34 cellular contexts compared by ENCODE assay signal in genomic region chr9:75289332-75289731, GRCh38.
DNase-seq lines count a peak whose midpoint lies in the region; ATAC-seq, FAIRE-seq and TF ChIP-seq lines count a peak whose summit lies in the region.
"Had no signal": no experiment of that assay in that cellular context is flagged by ENCODE, and none has a peak within 500 bp of the region (broad histone marks: within the 10 kb centered on the region; RNA-seq: fewer than 3 reads in every experiment).

No MANE protein-coding gene starts in this region.

- no peak overlapping the region for H3K14ac ChIP-seq in IMR-90 (replicated peaks; ENCODE audit: low read depth, low read length)

- POLR2A ChIA-PET in HepG2 (lab: Yijun Ruan, JAX) (no interaction called here), A549 (lab: Yijun Ruan, JAX) (no interaction called here), IMR-90 (lab: Charles Lee; ENCODE audit: unreplicated experiment) (no interaction called here), K562 (lab: Yijun Ruan, JAX) (no interaction called here)

- H4K20me1 ChIP-seq in HepG2 (ENCODE audit: insufficient read depth, low read length): no peaks in the 10 kb centered on the region
- no peaks in the 10 kb centered on the region for H4K20me1 ChIP-seq in IMR-90 (ENCODE audit: insufficient read depth, low read length)
- no peaks in the 10 kb centered on the region for H4K20me1 ChIP-seq in K562 (replicated peaks; ENCODE audit: control insufficient read depth, insufficient read depth, low read length)
- H4K20me1 ChIP-seq: BLaER1; BLaER1 treated with 17β-estradiol and CSF1 and Interleukin-3, amounts not matched to agents 10 nM and 100 nM had no signal

- FAIRE-seq in HepG2 (lab: Jason Lieb, UNC) (no peak), A549 (lab: Jason Lieb, UNC) (no peak), K562 (lab: Jason Lieb, UNC) (no peak)
- FAIRE-seq: A204.1, D721Med had no signal

- no peaks in the 10 kb centered on the region for H3K79me1 ChIP-seq in IMR-90 (ENCODE audit: low read depth in 1 of 2, low read length in 2 of 2)

- H2BK5ac ChIP-seq in IMR-90 (ENCODE audit: low read depth, low read length, poor library complexity, severe bottlenecking): no peak overlapping the region

- H3K9me1 ChIP-seq in IMR-90 (ENCODE audit: insufficient read depth, low read length) (no peaks in the 10 kb centered on the region), K562 (ENCODE audit: control insufficient read depth, insufficient read depth, low read length) (no peaks in the 10 kb centered on the region)

- H3K9me3 ChIP-seq in HepG2 (ENCODE audit: low read length): no peaks in the 10 kb centered on the region
- no peaks in the 10 kb centered on the region for H3K9me3 ChIP-seq in right lobe of liver
- H3K9me3 ChIP-seq in A549: no peaks in the 10 kb centered on the region
- no peaks in the 10 kb centered on the region for H3K9me3 ChIP-seq in IMR-90 (ENCODE audit: control insufficient read depth, insufficient read depth, low read length)
- no peaks in the 10 kb centered on the region for H3K9me3 ChIP-seq in K562 (replicated peaks; ENCODE audit: control insufficient read depth, insufficient read depth, low read depth, low read length)
- H3K9me3 ChIP-seq: BE2C, Caco-2 had no signal

- H3K9ac ChIP-seq in HepG2 (ENCODE audit: insufficient read depth, low read depth, low read length) (no peak overlapping the region), IMR-90 (ENCODE audit: low read depth, low read length) (no peak overlapping the region), K562 (ENCODE audit: insufficient read depth in 1 of 2, low read depth in 2 of 2, low read length in 2 of 2) (no peak overlapping the region)
- H3K9ac ChIP-seq: BLaER1; BLaER1 treated with 17β-estradiol and CSF1 and Interleukin-3, amounts not matched to agents 10 nM and 100 nM had no signal

- H3K4ac ChIP-seq in IMR-90 (ENCODE audit: low read depth, low read length): no peak overlapping the region

- H3K56ac ChIP-seq in IMR-90 (ENCODE audit: extremely low read depth, insufficient read depth, low read length): no peak overlapping the region

- no peak for TF ChIP-seq EP300 in HepG2 (IDR thresholded peaks at IDR 0.05; ENCODE audit: low read depth in 2 of 2, low read length in 2 of 2)
- no peak for TF ChIP-seq EP300 in HepG2 (CRISPR knock-in tag; IDR thresholded peaks at IDR 0.05; ENCODE audit: borderline replicate concordance)
- TF ChIP-seq EP300 in A549 (IDR thresholded peaks at IDR 0.05): no peak
- no peak for TF ChIP-seq EP300 in K562 (IDR thresholded peaks at IDR 0.05; ENCODE audit: low read length)

- no peak overlapping the region for H3K18ac ChIP-seq in IMR-90 (ENCODE audit: low read depth, low read length)

- H2BK20ac ChIP-seq in IMR-90 (ENCODE audit: low read depth, low read length): no peak overlapping the region

- H3K4me3 ChIP-seq in HepG2 (replicated peaks in 1 of 3; ENCODE audit: insufficient read depth in 1 of 3, low read depth in 2 of 3, low read length in 3 of 3) (no peak overlapping the region), right lobe of liver (no peak overlapping the region), A549 (no peak overlapping the region), IMR-90 (ENCODE audit: insufficient read depth, low read depth, low read length) (no peak overlapping the region), K562 (no peak overlapping the region)
- H3K4me3 ChIP-seq: BLaER1; BLaER1 treated with 17β-estradiol and CSF1 and Interleukin-3, amounts not matched to agents 10 nM and 100 nM had no signal

- DNase-seq in HepG2 (ENCODE audit: low spot score): no peak
- DNase-seq in right lobe of liver: no peak
- DNase-seq in A549 (ENCODE audit: low read depth in 1 of 2, low spot score in 1 of 2): no peak
- no peak for DNase-seq in IMR-90
- no peak for DNase-seq in K562 (ENCODE audit: extremely low read depth in 1 of 4, low spot score in 3 of 4)
- DNase-seq in posterior cingulate gyrus: no peak
- DNase-seq: 8988T; ACHN; AML-193; BE2C; C1 segment of cervical spinal cord; Caco-2; Calu3; CD4-positive, alpha-beta memory T cell; CD4-positive, alpha-beta T cell; CD4-positive, CD25-positive, alpha-beta regulatory T cell; CD8-positive, alpha-beta memory T cell; CD8-positive, alpha-beta T cell; COR-L47; DMS 273 treated with DMSO at 0.1 percent for 48 hours; DMS153; DMS53; DMS79; DMS79 treated with DMSO at 0.1 percent for 48 hours; DND-41; EL had no signal

- no peaks in the 10 kb centered on the region for H3K27me3 ChIP-seq in HepG2 (ENCODE audit: control insufficient read depth in 1 of 2, insufficient read depth in 2 of 2, low read length in 2 of 2)
- no peaks in the 10 kb centered on the region for H3K27me3 ChIP-seq in right lobe of liver
- H3K27me3 ChIP-seq in IMR-90 (ENCODE audit: control insufficient read depth, insufficient read depth, low read length): no peaks in the 10 kb centered on the region
- H3K27me3 ChIP-seq in K562 (ENCODE audit: control insufficient read depth in 2 of 2, insufficient read depth in 2 of 2, low read length in 2 of 2): no peaks in the 10 kb centered on the region
- H3K27me3 ChIP-seq: BE2C; BLaER1; BLaER1 treated with 17β-estradiol and CSF1 and Interleukin-3, amounts not matched to agents 10 nM and 100 nM had no signal

- no peak overlapping the region for H2AK9ac ChIP-seq in IMR-90 (replicated peaks; ENCODE audit: low read depth, low read length, poor library complexity)

- H4K8ac ChIP-seq in IMR-90 (ENCODE audit: low read depth in 2 of 2, low read length in 2 of 2): no peak overlapping the region

- BruUV-seq in HepG2 (replicated peaks; lab: Mats Ljungman, UMichigan) (no TSS peak), IMR-90 (replicated peaks; lab: Mats Ljungman, UMichigan) (no TSS peak), K562 (replicated peaks; lab: Mats Ljungman, UMichigan) (no TSS peak)

- dilution Hi-C loops in IMR-90 (cut with HindIII; ENCODE audit: low sequenced_read_pairs, unreplicated experiment): no loop called here

- no peaks in the 10 kb centered on the region for H3K36me3 ChIP-seq in HepG2 (replicated peaks in 1 of 2; ENCODE audit: control insufficient read depth in 1 of 2, insufficient read depth in 2 of 2, low read length in 2 of 2)
- no peaks in the 10 kb centered on the region for H3K36me3 ChIP-seq in right lobe of liver
- no peaks in the 10 kb centered on the region for H3K36me3 ChIP-seq in IMR-90 (ENCODE audit: control insufficient read depth, insufficient read depth, low read length)
- H3K36me3 ChIP-seq in K562 (ENCODE audit: control insufficient read depth, insufficient read depth, low read length): no peaks in the 10 kb centered on the region
- H3K36me3 ChIP-seq: BE2C; BLaER1; BLaER1 treated with 17β-estradiol and CSF1 and Interleukin-3, amounts not matched to agents 10 nM and 100 nM had no signal

- CTCF ChIA-PET in HepG2 (lab: Yijun Ruan, JAX; ENCODE audit: low intra/inter-chr PET ratio, low total read pairs) (no interaction called here), A549 (lab: Yijun Ruan, JAX) (no interaction called here), IMR-90 (lab: Yijun Ruan, JAX) (no interaction called here), K562 (lab: Yijun Ruan, JAX; ENCODE audit: low intra/inter-chr PET ratio) (no interaction called here)

- TF ChIP-seq RAD21 in HepG2 (CRISPR knock-in tag; IDR thresholded peaks at IDR 0.05) (no peak), A549 (conservative IDR thresholded peaks at IDR 0.05 in 1 of 2, IDR thresholded peaks at IDR 0.05 in 1 of 2) (no peak), IMR-90 (IDR thresholded peaks at IDR 0.05; ENCODE audit: low read length) (no peak), K562 (CRISPR knock-in tag; conservative IDR thresholded peaks at IDR 0.05 in 1 of 2, IDR thresholded peaks at IDR 0.05 in 1 of 2) (no peak)

- no peak for ATAC-seq in HepG2
- no peak for ATAC-seq in right lobe of liver
- ATAC-seq in A549: no peak
- ATAC-seq in IMR-90 (ENCODE audit: low read depth): no peak
- no peak for ATAC-seq in K562
- ATAC-seq in HG02571 (IDR thresholded peaks at IDR 0.05; ENCODE audit: unreplicated experiment): no peak
- ATAC-seq in esophagus mucosa: no peak
- ATAC-seq: CD8-positive, alpha-beta T cell had no signal

- intact Hi-C loops in HepG2 (cut with micrococcal nuclease; ENCODE audit: unreplicated experiment): no loop called here
- intact Hi-C loops in right lobe of liver (cut with DNase I): no loop called here
- intact Hi-C loops in IMR-90 (cut with micrococcal nuclease): no loop called here
- intact Hi-C loops in K562 (cut with micrococcal nuclease): no loop called here
- intact Hi-C loops in posterior cingulate gyrus (cut with DNase I): no loop called here

- no peaks in the 10 kb centered on the region for H3K4me1 ChIP-seq in HepG2 (ENCODE audit: insufficient read depth, low read length)
- no peaks in the 10 kb centered on the region for H3K4me1 ChIP-seq in right lobe of liver
- no peaks in the 10 kb centered on the region for H3K4me1 ChIP-seq in A549
- H3K4me1 ChIP-seq in IMR-90 (ENCODE audit: control insufficient read depth, insufficient read depth, low read length): no peaks in the 10 kb centered on the region
- H3K4me1 ChIP-seq in K562 (replicated peaks in 1 of 2; ENCODE audit: control insufficient read depth in 2 of 2, insufficient read depth in 2 of 2, low read length in 2 of 2): no peaks in the 10 kb centered on the region
- H3K4me1 ChIP-seq: BE2C; BLaER1; BLaER1 treated with 17β-estradiol and CSF1 and Interleukin-3, amounts not matched to agents 10 nM and 100 nM; Caco-2 had no signal

- no peak overlapping the region for H2BK15ac ChIP-seq in IMR-90 (ENCODE audit: low read depth, low read length)

- H2AFZ ChIP-seq in HepG2 (ENCODE audit: low read length) (no peak overlapping the region), IMR-90 (replicated peaks; ENCODE audit: low read length, poor library complexity) (no peak overlapping the region), K562 (ENCODE audit: low read depth, low read length) (no peak overlapping the region)

- in situ Hi-C loops in HepG2 (cut with HindIII; ENCODE audit: extremely low pct_ligation_motif_present, low pct_unique_long_range_greater_than_20kb) (loop anchor here (25.0 kb wide), 1 partner anchor 548 kb away; no protein-coding TSS in a partner anchor), IMR-90 (cut with MboI; ENCODE audit: low sequenced_read_pairs) (no loop called here), K562 (cut with MboI) (no loop called here)

- TF ChIP-seq CTCF in HepG2 (CRISPR knock-in tag; IDR thresholded peaks at IDR 0.05): no peak
- TF ChIP-seq CTCF in right lobe of liver (IDR thresholded peaks at IDR 0.05): no peak
- no peak for TF ChIP-seq CTCF in A549 (IDR thresholded peaks at IDR 0.05)
- TF ChIP-seq CTCF in IMR-90 (conservative IDR thresholded peaks at IDR 0.05; ENCODE audit: low read depth, low read length): no peak
- no peak for TF ChIP-seq CTCF in K562 (IDR thresholded peaks at IDR 0.05 in 2 of 3, conservative IDR thresholded peaks at IDR 0.05 in 1 of 3; ENCODE audit: insufficient read depth in 2 of 3, low read depth in 1 of 3, low read length in 3 of 3)

- no peak overlapping the region for H4K5ac ChIP-seq in IMR-90 (ENCODE audit: low read depth, low read length)

- no peak overlapping the region for H4K91ac ChIP-seq in IMR-90 (ENCODE audit: insufficient read depth, low read depth, low read length)

- H2AK5ac ChIP-seq in IMR-90 (ENCODE audit: low read depth, low read length): no peak overlapping the region

- no peak overlapping the region for H2BK120ac ChIP-seq in IMR-90 (ENCODE audit: low read depth, low read length)

- H3K4me2 ChIP-seq in HepG2 (ENCODE audit: low read depth, low read length) (no peak overlapping the region), A549 (no peak overlapping the region), IMR-90 (ENCODE audit: low read depth, low read length) (no peak overlapping the region), K562 (ENCODE audit: insufficient read depth, low read length) (no peak overlapping the region)
- H3K4me2 ChIP-seq: BLaER1; BLaER1 treated with 17β-estradiol and CSF1 and Interleukin-3, amounts not matched to agents 10 nM and 100 nM had no signal

- no peaks in the 10 kb centered on the region for H3K79me2 ChIP-seq in HepG2 (ENCODE audit: insufficient read depth, low read length)
- no peaks in the 10 kb centered on the region for H3K79me2 ChIP-seq in K562 (ENCODE audit: control insufficient read depth, insufficient read depth, low read length)

- H3K23ac ChIP-seq in IMR-90 (ENCODE audit: low read depth, low read length): no peak overlapping the region

- TF ChIP-seq POLR2A in HepG2 (IDR thresholded peaks at IDR 0.05; ENCODE audit: insufficient read depth in 1 of 2, low read depth in 2 of 2, low read length in 2 of 2) (no peak), right lobe of liver (IDR thresholded peaks at IDR 0.05) (no peak), A549 (IDR thresholded peaks at IDR 0.05; ENCODE audit: low read length) (no peak), IMR-90 (IDR thresholded peaks at IDR 0.05; ENCODE audit: low read depth, low read length) (no peak), K562 (conservative IDR thresholded peaks at IDR 0.05) (no peak)

- H3K27ac ChIP-seq in HepG2 (ENCODE audit: extremely low read length, insufficient read depth, low read length) (no peak overlapping the region), right lobe of liver (no peak overlapping the region), A549 (no peak overlapping the region), IMR-90 (ENCODE audit: insufficient read depth, low read length) (no peak overlapping the region), K562 (ENCODE audit: extremely low read depth, low read depth, low read length) (no peak overlapping the region)
- H3K27ac ChIP-seq: 22Rv1; BLaER1; BLaER1 treated with 17β-estradiol and CSF1 and Interleukin-3, amounts not matched to agents 10 nM and 100 nM; C4-2B had no signal

Comparison
In these comparisons a context has a peak if more than half of its experiments do, and no peak if none do; other contexts are left out.
1. Of the 241 proteins assayed by ChIP-seq in both HepG2 and K562: peak only in HepG2: MAFF and MAFK; only in K562: none; in both: none; in neither: 239.